In genomic region chr17:6556121-6557039, GRCh38 we compare ENCODE assay signal across 8 cellular contexts. TPM values are rescaled to one million over a fixed set of nuclear protein-coding genes. Genes with fewer than 3 reads are reported as not detected.
A peak's percentile ranks its signal among the peaks of the same experiment; 100 is the strongest.
DNase-seq lines count a peak whose midpoint lies in the region; ATAC-seq, FAIRE-seq and TF ChIP-seq lines count a peak whose summit lies in the region.

TSS of gene PITPNM3 (minus strand) at chr17:6556555. CDS start at chr17:6556406, 149 bp downstream.

- H3K27me3 ChIP-seq in GM12878 (replicated peaks in 1 of 2; ENCODE audit: control insufficient read depth in 2 of 2, insufficient read depth in 2 of 2, low read length in 1 of 2) (peaks cover 11 to 21% of the 10 kb centered on the region in 2 experiments; a peak in 3 of 4 replicates), stomach (peaks cover 0 to 46% (median 12%) of the 10 kb centered on the region in 3 donors)

- H3K4me2 ChIP-seq in GM12878 (ENCODE audit: control insufficient read depth, insufficient read depth) = 0 out of 2 replicates have a peak within 1 kb of the TSS, but pooled peaks have one; percentile 9

- TF ChIP-seq RAD21 in GM12878 (IDR thresholded peaks at IDR 0.05; ENCODE audit: insufficient read depth, low read depth, low read length) = no peak

- intact Hi-C loops in GM12878 (cut with micrococcal nuclease; ENCODE audit: unreplicated experiment) = no loop called here
- intact Hi-C loops in stomach (cut with DNase I; ENCODE audit: low total_unique reads) = no loop called here

- FAIRE-seq in GM12878 (lab: Jason Lieb, UNC) = no peak

- H3K4me1 ChIP-seq in GM12878 (ENCODE audit: control insufficient read depth, insufficient read depth, low read length) (no peaks in the 10 kb centered on the region), stomach (peaks cover 16 to 69% (median 48%) of the 10 kb centered on the region in 4 donors)

- H3K36me3 ChIP-seq in GM12878 (ENCODE audit: control insufficient read depth in 2 of 2, insufficient read depth in 2 of 2, low read length in 1 of 2) = no peaks in the 10 kb centered on the region
- H3K36me3 ChIP-seq in stomach = no peaks in the 10 kb centered on the region

- H2AFZ ChIP-seq in GM12878 (ENCODE audit: control insufficient read depth, low read depth, low read length) = no peak within 1 kb of the TSS

- TF ChIP-seq POLR2A in GM12878 (IDR thresholded peaks at IDR 0.05; ENCODE audit: low read depth, low read length) (no peak), stomach (IDR thresholded peaks at IDR 0.05) (no peak)

- CTCF ChIA-PET in GM12878 (lab: Yijun Ruan, JAX) = no interaction called here

- DNase-seq in NCI-H82 (lab: John Stamatoyannopoulos, UW) = peak; percentile 18
- no peak for DNase-seq in NCI-H82 treated with DMSO at 0.1 percent for 48 hours (lab: John Stamatoyannopoulos, UW; ENCODE audit: unreplicated experiment)
- no peak for DNase-seq in GM12878 (ENCODE audit: low read depth, low spot score)
- DNase-seq in kidney tubule cell (ENCODE audit: low spot score) = peak; percentile 21
- DNase-seq in stomach = peak; percentile 40
- DNase-seq in dedifferentiated amniotic fluid mesenchymal stem cell (ENCODE audit: extremely low spot score) = no peak
- DNase-seq in HT-29 (ENCODE audit: low spot score) = no peak
- DNase-seq in pons (ENCODE audit: low spot score) = no peak

- TF ChIP-seq CTCF in GM12878 (IDR thresholded peaks at IDR 0.05 in 2 of 3, conservative IDR thresholded peaks at IDR 0.05 in 1 of 3; ENCODE audit: control insufficient read depth in 2 of 3, extremely low read depth in 1 of 3, insufficient read depth in 1 of 3, low read depth in 3 of 3, low read length in 3 of 3) (no peak), stomach (IDR thresholded peaks at IDR 0.05) (no peak)

- BruUV-seq in GM12878 (replicated peaks; lab: Mats Ljungman, UMichigan) = no TSS peak

- H3K4me3 ChIP-seq in GM12878 = no peak within 1 kb of the TSS
- peak within 1 kb of the TSS; percentile 68 to 74 (median 71) for H3K4me3 ChIP-seq in stomach

- RAD21 ChIA-PET in GM12878 (lab: Charles Lee; ENCODE audit: unreplicated experiment) = no interaction called here

- 8% methylated on average over 23 of the region's 122 CpGs for WGBS in GM12878 (ENCODE audit: insufficient coverage, insufficient replicate concordance, low lambda C conversion rate, missing lambda C conversion rate)
- 1 to 7% (median 3%) methylated on average over 16 to 120 of the region's 122 CpGs for WGBS in stomach, 5 donors

- H3K9me3 ChIP-seq in GM12878 (replicated peaks; ENCODE audit: control insufficient read depth, insufficient read depth, low read length) (no peaks in the 10 kb centered on the region), stomach (no peaks in the 10 kb centered on the region)

- POLR2A ChIA-PET in GM12878 (lab: Charles Lee) = no interaction called here

- H3K9ac ChIP-seq in GM12878 (ENCODE audit: control insufficient read depth, insufficient read depth, low read length) = no peak within 1 kb of the TSS

- no peak within 1 kb of the TSS for H3K27ac ChIP-seq in GM12878 (ENCODE audit: control insufficient read depth, insufficient read depth)
- peak within 1 kb of the TSS; percentile 10 to 88 (median 81) for H3K27ac ChIP-seq in stomach

- H3K79me2 ChIP-seq in GM12878 (ENCODE audit: control insufficient read depth, insufficient read depth, low read length) = no peaks in the 10 kb centered on the region

- no peaks in the 10 kb centered on the region; the same call in 1 of the 2 replicates for H4K20me1 ChIP-seq in GM12878 (ENCODE audit: control insufficient read depth, insufficient read depth)

- SMC1A ChIA-PET in GM12878 (lab: Charles Lee; ENCODE audit: uncharacterized antibody, unreplicated experiment) = no interaction called here

- TF ChIP-seq EP300 in GM12878 (IDR thresholded peaks at IDR 0.05; ENCODE audit: borderline replicate concordance in 1 of 2, control insufficient read depth in 1 of 2, low read depth in 2 of 2, low read length in 2 of 2) = no peak
- TF ChIP-seq EP300 in stomach (IDR thresholded peaks at IDR 0.05) = no peak

- no peak for ATAC-seq in GM12878

- in situ Hi-C loops in GM12878 (cut with MboI) = no loop called here

TF ChIP-seq in GM12878, 131 proteins besides CTCF, POLR2A, EP300 and RAD21:
- TF ChIP-seq NBN (IDR thresholded peaks at IDR 0.05) (no peak), STAT3 (IDR thresholded peaks at IDR 0.05; ENCODE audit: low read depth, low read length) (no peak), SPI1 (IDR thresholded peaks at IDR 0.05; ENCODE audit: borderline replicate concordance, insufficient read depth, low read depth, low read length) (no peak), LARP7 (IDR thresholded peaks at IDR 0.05) (no peak), ZNF622 (IDR thresholded peaks at IDR 0.05) (no peak), HCFC1 (IDR thresholded peaks at IDR 0.05; ENCODE audit: low read length) (no peak), RCOR1 (conservative IDR thresholded peaks at IDR 0.05; ENCODE audit: low read depth, low read length) (no peak), RB1 (IDR thresholded peaks at IDR 0.05; ENCODE audit: borderline replicate concordance) (no peak), POU2F2 (IDR thresholded peaks at IDR 0.05; ENCODE audit: borderline replicate concordance, low read depth, low read length) (no peak), SIX5 (IDR thresholded peaks at IDR 0.05; ENCODE audit: low read depth, low read length, severe bottlenecking) (no peak), E2F4 (IDR thresholded peaks at IDR 0.05; ENCODE audit: low read depth, low read length) (no peak), TCF12 (IDR thresholded peaks at IDR 0.05; ENCODE audit: low read depth, low read length) (no peak), TCF7 (IDR thresholded peaks at IDR 0.05; ENCODE audit: borderline replicate concordance) (no peak), SREBF1 (IDR thresholded peaks at IDR 0.05; ENCODE audit: low read length) (no peak), DPF2 (IDR thresholded peaks at IDR 0.05) (no peak), USF1 (IDR thresholded peaks at IDR 0.05; ENCODE audit: borderline replicate concordance, extremely low read length, insufficient read depth, low read depth, low read length) (no peak)

RNA-seq across cellular contexts. Expression of gene PITPNM3, which starts in this region (rescaled TPM):
- total RNA-seq in GM12878 (2013; cell fraction: nucleolus; rRNA removed) = 2.3 and 2.4 TPM in 2 replicates
- total RNA-seq in GM12878 (2014; rRNA removed) = 0.16 and 0.17 TPM in 2 replicates
- total RNA-seq in GM12878 (2014; rRNA removed; fragmentation: Illumina TruSeq; extraction: Trizol) = 0.14 and 0.22 TPM in 2 replicates
- total RNA-seq in GM12878 (2021) = 0.21 and 0.49 TPM in 2 replicates
- polyA plus RNA-seq in GM12878 (2011; ENCODE audit: low read depth) = 0.12 TPM
- 0.16 and 0.27 TPM in 2 replicates for polyA plus RNA-seq in GM12878 (2011; rRNA removed)
- 0.18 and 0.22 TPM in 2 replicates for polyA plus RNA-seq in GM12878 (2011; cell fraction: cytosol; rRNA removed)
- 1.1 TPM in 2 replicates for polyA plus RNA-seq in GM12878 (2011; cell fraction: nucleus; rRNA removed)
- polyA plus RNA-seq in GM12878 (2012) = 0.34 and 0.38 TPM in 2 replicates
- 0.08 and 0.15 TPM in 2 replicates for polyA plus RNA-seq in GM12878 (2014; fragmentation: Illumina TruSeq; extraction: Trizol)
- polyA plus RNA-seq in GM12878 (2014; fragmentation: Nextera tagmentation; extraction: Ambion mirVana) = under 1 TPM in 1 of 2 experiments, not detected in 1; 0.02 TPM
- 0.19 and 0.47 TPM in 2 replicates for polyA plus RNA-seq in GM12878 (2014; rRNA removed)
- under 1 TPM; 0.19 to 0.33 TPM for polyA plus RNA-seq in GM12878 (2016; fragmentation: Nextera tagmentation; extraction: Ambion mirVana)
- 0.22 and 0.31 TPM in 2 replicates for polyA minus RNA-seq in GM12878 (2011; rRNA and poly(A)+ RNA removed)
- polyA minus RNA-seq in GM12878 (2011; cell fraction: cytosol; rRNA and poly(A)+ RNA removed) = 0.21 and 1.2 TPM in 2 replicates
- 0.36 and 0.38 TPM in 2 replicates for polyA minus RNA-seq in GM12878 (2011; cell fraction: nucleus; rRNA and poly(A)+ RNA removed)
- 10 to 100 TPM in 3 of 5 donors, 1 to 10 TPM in 2; 4.3 to 19.3 (median 13.4) TPM for total RNA-seq in stomach
- polyA plus RNA-seq in stomach = 1 to 10 TPM; 1.1 to 4.9 (median 2.4) TPM
- total RNA-seq in HT-29 (2014; rRNA removed; shearing (Covaris generic)) = 3.6 and 4.0 TPM in 2 replicates

Comparison
In these comparisons a context has a peak if more than half of its experiments do, and no peak if none do; other contexts are left out.
1. DNase-seq: peak in NCI-H82 (single experiment), kidney tubule cell (single experiment) and stomach (single experiment); none in NCI-H82 treated with DMSO at 0.1 percent for 48 hours (single experiment), GM12878 (single experiment), dedifferentiated amniotic fluid mesenchymal stem cell (single experiment), HT-29 (single experiment) and pons (single experiment).